Comparison of ENCODE assay signal across 1 cellular context in the genomic region with DNA sequence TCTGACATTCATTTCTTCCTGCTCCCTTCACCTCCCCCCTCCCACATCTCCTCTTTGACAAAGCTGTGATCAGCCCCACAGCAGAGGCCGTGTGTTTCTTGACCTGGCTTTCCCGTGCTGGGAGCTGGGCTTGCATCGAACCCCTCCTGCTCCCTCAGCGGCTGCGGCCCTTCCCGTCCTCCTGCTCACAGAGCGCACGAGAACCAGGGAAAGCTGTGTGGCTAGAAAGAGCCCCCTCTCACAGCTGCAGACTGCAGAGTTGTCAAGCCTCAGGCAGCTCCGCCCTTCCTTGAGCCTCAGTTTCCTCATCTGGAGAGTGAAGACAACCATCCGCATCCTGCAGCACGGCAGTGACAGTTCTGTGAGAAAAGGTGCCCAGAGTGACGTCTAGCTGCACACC.
TF ChIP-seq lines count a peak whose summit lies in the region.

No MANE protein-coding gene starts in this region.

TF ChIP-seq in HepG2, 621 proteins besides CTCF, POLR2A, EP300 and RAD21 (continued from another document):
- TF ChIP-seq, protein P1, sequence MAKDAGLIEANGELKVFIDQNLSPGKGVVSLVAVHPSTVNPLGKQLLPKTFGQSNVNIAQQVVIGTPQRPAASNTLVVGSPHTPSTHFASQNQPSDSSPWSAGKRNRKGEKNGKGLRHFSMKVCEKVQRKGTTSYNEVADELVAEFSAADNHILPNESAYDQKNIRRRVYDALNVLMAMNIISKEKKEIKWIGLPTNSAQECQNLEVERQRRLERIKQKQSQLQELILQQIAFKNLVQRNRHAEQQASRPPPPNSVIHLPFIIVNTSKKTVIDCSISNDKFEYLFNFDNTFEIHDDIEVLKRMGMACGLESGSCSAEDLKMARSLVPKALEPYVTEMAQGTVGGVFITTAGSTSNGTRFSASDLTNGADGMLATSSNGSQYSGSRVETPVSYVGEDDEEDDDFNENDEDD (CRISPR knock-in tag; IDR thresholded peaks at IDR 0.05; ENCODE audit: borderline replicate concordance): no peak
- TF ChIP-seq PRMT3 (CRISPR knock-in tag; IDR thresholded peaks at IDR 0.05; ENCODE audit: borderline replicate concordance, low read depth): no peak
TF ChIP-seq in HepG2: peak in this region for 1.
